ENCODE assay signal across 31 cellular contexts in genomic region chr4:11079171-11079570, GRCh38.
DNase-seq lines count a peak whose midpoint lies in the region; ATAC-seq and TF ChIP-seq lines count a peak whose summit lies in the region.
"Had no signal": no experiment of that assay in that cellular context is flagged by ENCODE, and none has a peak within 500 bp of the region (broad histone marks: within the 10 kb centered on the region; RNA-seq: fewer than 3 reads in every experiment).

No MANE protein-coding gene starts in this region.

- BruUV-seq in mammary epithelial cell (replicated peaks; lab: Mats Ljungman, UMichigan), result no TSS peak

- no peaks in the 10 kb centered on the region for H3K36me3 ChIP-seq in mammary epithelial cell (ENCODE audit: insufficient read depth, low read length)
- H3K36me3 ChIP-seq: BLaER1 treated with 17β-estradiol and CSF1 and Interleukin-3, amounts not matched to agents 10 nM and 100 nM; right atrium auricular region; spleen; suprapubic skin; upper lobe of right lung had no signal

- H3K9me3 ChIP-seq in mammary epithelial cell (replicated peaks; ENCODE audit: insufficient read depth, low read length), result no peaks in the 10 kb centered on the region
- H3K9me3 ChIP-seq: right atrium auricular region, SK-N-SH, suprapubic skin, upper lobe of right lung had no signal

- H3K27ac Mint-ChIP-seq in activated CD8-positive, alpha-beta memory T cell treated with anti-CD3 and anti-CD28 coated beads, Interleukin-2, amount 10 ng/mL, durations not matched to agents 7 days and 5 days, result no peak overlapping the region
- H3K27ac Mint-ChIP-seq: activated CD4-positive, alpha-beta memory T cell treated with anti-CD3 and anti-CD28 coated beads for 36 hours; activated naive CD4-positive, alpha-beta T cell treated with anti-CD3 and anti-CD28 coated beads, Interleukin-2, amount 50 U/mL, for 72 hours; activated T-helper 2 cell treated with anti-CD3 and anti-CD28 coated beads, Interferon-gamma antibody, Interleukin-2, Interleukin-4, amounts not matched to agents 10 μg/mL and 5 μg/mL and 100 μg/mL, durations not matched to agents 14 hours and 24 hours and 36 hours; GM23338; stimulated activated memory B cell treated with anti-CD40 and anti-IgM and Interleukin-4, amounts not matched to agents 10 μg/mL and 1 μg/mL and 100 μg/mL, for 72 hours; T-helper 1 cell treated with Interleukin-12 subunit alpha and Interleukin-12 subunit beta and Interleukin-4 antibody, amounts not matched to agents 30 μg/mL and 1 μg/mL, for 36 hours had no signal

- no peaks in the 10 kb centered on the region for H3K27me3 Mint-ChIP-seq in activated CD8-positive, alpha-beta memory T cell treated with anti-CD3 and anti-CD28 coated beads, Interleukin-2, amount 10 ng/mL, durations not matched to agents 7 days and 5 days
- H3K27me3 Mint-ChIP-seq: activated CD4-positive, alpha-beta memory T cell treated with anti-CD3 and anti-CD28 coated beads for 36 hours; stimulated activated memory B cell treated with anti-CD40 and anti-IgM and Interleukin-4, amounts not matched to agents 10 μg/mL and 1 μg/mL and 100 μg/mL, for 72 hours had no signal

- in situ Hi-C loops in mammary epithelial cell (cut with MboI; ENCODE audit: low sequenced_read_pairs in 2 of 2), result no loop called here

- no peak overlapping the region for H3K4me3 ChIP-seq in mammary epithelial cell (replicated peaks in 1 of 3; ENCODE audit: insufficient read depth in 1 of 3, low read depth in 2 of 3, low read length in 3 of 3)
- H3K4me3 ChIP-seq: BLaER1 treated with 17β-estradiol and CSF1 and Interleukin-3, amounts not matched to agents 10 nM and 100 nM; GM23338; lung; right atrium auricular region; spleen; suprapubic skin; upper lobe of right lung had no signal

- no peaks in the 10 kb centered on the region for H3K79me2 ChIP-seq in mammary epithelial cell (ENCODE audit: insufficient read depth, low read length)
- H3K79me2 ChIP-seq: parathyroid adenoma had no signal

- 23% methylated on average over 1 of the region's 1 CpG for WGBS in mammary epithelial cell (ENCODE audit: low coverage, missing lambda C conversion rate)

- CTCF ChIA-PET in mammary epithelial cell (lab: Charles Lee; ENCODE audit: low non-redundant PET), result no interaction called here
- CTCF ChIA-PET in activated CD8-positive, alpha-beta memory T cell treated with anti-CD3 and anti-CD28 coated beads, Interleukin-2, amount 10 ng/mL, durations not matched to agents 7 days and 5 days (lab: Charles Lee), result no interaction called here

- no peaks in the 10 kb centered on the region for H3K4me1 Mint-ChIP-seq in activated CD8-positive, alpha-beta memory T cell treated with anti-CD3 and anti-CD28 coated beads, Interleukin-2, amount 10 ng/mL, durations not matched to agents 7 days and 5 days
- H3K4me1 Mint-ChIP-seq: neural crest cell had no signal

- intact Hi-C loops in mammary epithelial cell (cut with micrococcal nuclease), result loop anchor here (10.0 kb wide), 1 partner anchor 346 kb away; the partner anchor contains the start of gene HS3ST1

- no peak overlapping the region for H3K4me3 Mint-ChIP-seq in activated CD8-positive, alpha-beta memory T cell treated with anti-CD3 and anti-CD28 coated beads, Interleukin-2, amount 10 ng/mL, durations not matched to agents 7 days and 5 days
- H3K4me3 Mint-ChIP-seq: activated CD4-positive, alpha-beta memory T cell treated with anti-CD3 and anti-CD28 coated beads for 36 hours; GM23338; neural crest cell; stimulated activated memory B cell treated with anti-CD40 and anti-IgM and Interleukin-4, amounts not matched to agents 10 μg/mL and 1 μg/mL and 100 μg/mL, for 72 hours; T-helper 1 cell treated with Interleukin-12 subunit alpha and Interleukin-12 subunit beta and Interleukin-4 antibody, amounts not matched to agents 30 μg/mL and 1 μg/mL, for 36 hours had no signal

- dilution Hi-C loops in mammary epithelial cell (cut with HindIII; ENCODE audit: low sequenced_read_pairs), result no loop called here

- H3K9me3 Mint-ChIP-seq in activated CD8-positive, alpha-beta memory T cell treated with anti-CD3 and anti-CD28 coated beads, Interleukin-2, amount 10 ng/mL, durations not matched to agents 7 days and 5 days (ENCODE audit: low read depth), result peaks cover 1% of the 10 kb centered on the region
- H3K9me3 Mint-ChIP-seq: activated CD4-positive, alpha-beta memory T cell treated with anti-CD3 and anti-CD28 coated beads for 36 hours; activated T-helper 2 cell treated with anti-CD3 and anti-CD28 coated beads, Interferon-gamma antibody, Interleukin-2, Interleukin-4, amounts not matched to agents 10 μg/mL and 5 μg/mL and 100 μg/mL, durations not matched to agents 14 hours and 24 hours and 36 hours; T-helper 1 cell treated with Interleukin-12 subunit alpha and Interleukin-12 subunit beta and Interleukin-4 antibody, amounts not matched to agents 30 μg/mL and 1 μg/mL, for 36 hours had no signal

- H3K27me3 ChIP-seq in mammary epithelial cell (ENCODE audit: insufficient read depth, low read length) (no peaks in the 10 kb centered on the region), foreskin keratinocyte (no peaks in the 10 kb centered on the region)
- H3K27me3 ChIP-seq: BLaER1 treated with 17β-estradiol and CSF1 and Interleukin-3, amounts not matched to agents 10 nM and 100 nM; right atrium auricular region; spleen; suprapubic skin; upper lobe of right lung had no signal

- H3K4me2 ChIP-seq in mammary epithelial cell (ENCODE audit: insufficient read depth, low read depth, low read length), result no peak overlapping the region
- H3K4me2 ChIP-seq: BLaER1 treated with 17β-estradiol and CSF1 and Interleukin-3, amounts not matched to agents 10 nM and 100 nM; GM23338; KMS-11; SK-N-SH had no signal

- no peaks in the 10 kb centered on the region for H3K36me3 Mint-ChIP-seq in activated CD8-positive, alpha-beta memory T cell treated with anti-CD3 and anti-CD28 coated beads, Interleukin-2, amount 10 ng/mL, durations not matched to agents 7 days and 5 days
- H3K36me3 Mint-ChIP-seq: activated CD4-positive, alpha-beta memory T cell treated with anti-CD3 and anti-CD28 coated beads for 36 hours had no signal

- no peak overlapping the region for H3K9ac ChIP-seq in mammary epithelial cell (ENCODE audit: insufficient read depth, low read length)
- H3K9ac ChIP-seq: BLaER1 treated with 17β-estradiol and CSF1 and Interleukin-3, amounts not matched to agents 10 nM and 100 nM; KMS-11; parathyroid adenoma; SK-N-SH had no signal

- H3K27ac ChIP-seq in mammary epithelial cell (ENCODE audit: insufficient read depth, low read depth, low read length) (no peak overlapping the region), foreskin keratinocyte (no peak overlapping the region)
- H3K27ac ChIP-seq: BLaER1 treated with 17β-estradiol and CSF1 and Interleukin-3, amounts not matched to agents 10 nM and 100 nM; KMS-11; parathyroid adenoma; right atrium auricular region; spleen; suprapubic skin; upper lobe of right lung had no signal

- TF ChIP-seq CTCF in mammary epithelial cell (conservative IDR thresholded peaks at IDR 0.05 in 1 of 2, IDR thresholded peaks at IDR 0.05 in 1 of 2; ENCODE audit: extremely low read depth in 1 of 2, insufficient read depth in 1 of 2, low read depth in 1 of 2, low read length in 2 of 2), result no peak
- no peak for TF ChIP-seq CTCF in foreskin keratinocyte (conservative IDR thresholded peaks at IDR 0.05)

- peak; percentile 94 for ATAC-seq in foreskin keratinocyte
- no peak for ATAC-seq in activated CD8-positive, alpha-beta memory T cell treated with anti-CD3 and anti-CD28 coated beads, Interleukin-2, amount 10 ng/mL, durations not matched to agents 7 days and 5 days
- ATAC-seq: activated naive CD4-positive, alpha-beta T cell treated with anti-CD3 and anti-CD28 coated beads, Interleukin-2, amount 50 U/mL, for 72 hours; GM23338; stimulated activated memory B cell treated with anti-CD40 and anti-IgM and Interleukin-4, amounts not matched to agents 10 μg/mL and 1 μg/mL and 100 μg/mL, for 72 hours; upper lobe of right lung had no signal

- DNase-seq in HT1080 (ENCODE audit: low read depth) (peak; percentile 62), NCI-H2196 (lab: John Stamatoyannopoulos, UW; ENCODE audit: unreplicated experiment) (peak; percentile 25), mammary epithelial cell (peak; percentile 10), foreskin keratinocyte (peak; percentile 17 to 68), NCI-H82 treated with DMSO at 0.1 percent for 48 hours (lab: John Stamatoyannopoulos, UW; ENCODE audit: unreplicated experiment) (no peak)
- no peak for DNase-seq in activated CD8-positive, alpha-beta memory T cell treated with anti-CD3 and anti-CD28 coated beads, Interleukin-2, amount 10 ng/mL, durations not matched to agents 7 days and 5 days
- DNase-seq in stimulated activated CD4-positive, alpha-beta T cell treated with anti-CD3 and anti-CD28 coated beads, Interleukin-12 subunit alpha, Interleukin-12 subunit beta, amount 100 ng/mL, for 4 hours, result no peak
- DNase-seq: activated CD4-positive, alpha-beta memory T cell treated with anti-CD3 and anti-CD28 coated beads for 36 hours; activated CD4-positive, CD25-positive, alpha-beta regulatory T cell treated with anti-CD3 and anti-CD28 coated beads, Interleukin-2, amount 50 U/mL, for 72 hours; activated CD8-positive, alpha-beta memory T cell treated with anti-CD3 and anti-CD28 coated beads, Interleukin-2, amount 50 U/mL, for 48 hours; anterior cingulate cortex; kidney glomerular epithelial cell; NCI-H1048; NCI-H1694; NCI-H774; SK-N-SH; spleen; stimulated activated CD4-positive, alpha-beta T cell treated with anti-CD3 and anti-CD28 coated beads, Interleukin-4, amount 100 ng/mL, for 24 hours; upper lobe of right lung had no signal

- H3K4me1 ChIP-seq in mammary epithelial cell (ENCODE audit: insufficient read depth, low read length), result no peaks in the 10 kb centered on the region
- peaks cover 2% of the 10 kb centered on the region for H3K4me1 ChIP-seq in foreskin keratinocyte
- H3K4me1 ChIP-seq: BLaER1 treated with 17β-estradiol and CSF1 and Interleukin-3, amounts not matched to agents 10 nM and 100 nM; parathyroid adenoma; right atrium auricular region; spleen; suprapubic skin; upper lobe of right lung had no signal

- H4K20me1 ChIP-seq in mammary epithelial cell (ENCODE audit: insufficient read depth, low read length), result no peaks in the 10 kb centered on the region
- H4K20me1 ChIP-seq: BLaER1 treated with 17β-estradiol and CSF1 and Interleukin-3, amounts not matched to agents 10 nM and 100 nM had no signal

- H2AFZ ChIP-seq in mammary epithelial cell (ENCODE audit: low read depth, low read length), result no peak overlapping the region
- H2AFZ ChIP-seq: GM23338, parathyroid adenoma had no signal

Comparison
In these comparisons a context has a peak if more than half of its experiments do, and no peak if none do; other contexts are left out.
1. DNase-seq: peak in HT1080 (single experiment), NCI-H2196 (single experiment), mammary epithelial cell (single experiment) and foreskin keratinocyte (2 of 2); none in activated CD8-positive, alpha-beta memory T cell treated with anti-CD3 and anti-CD28 coated beads, Interleukin-2, amount 10 ng/mL, durations not matched to agents 7 days and 5 days (single experiment), NCI-H82 treated with DMSO at 0.1 percent for 48 hours (single experiment) and stimulated activated CD4-positive, alpha-beta T cell treated with anti-CD3 and anti-CD28 coated beads, Interleukin-12 subunit alpha, Interleukin-12 subunit beta, amount 100 ng/mL, for 4 hours (single experiment).